ENCODE assay signal across 9 cellular contexts in genomic region chr3:18559323-18559972, GRCh38.
DNase-seq lines count a peak whose midpoint lies in the region; ATAC-seq, FAIRE-seq and TF ChIP-seq lines count a peak whose summit lies in the region.
"Had no signal": no experiment of that assay in that cellular context is flagged by ENCODE, and none has a peak within 500 bp of the region (broad histone marks: within the 10 kb centered on the region; RNA-seq: fewer than 3 reads in every experiment).

No MANE protein-coding gene starts in this region.

- FAIRE-seq in K562 (lab: Jason Lieb, UNC) = no peak

- no peaks in the 10 kb centered on the region for H3K4me1 ChIP-seq in K562 (replicated peaks in 1 of 2; ENCODE audit: control insufficient read depth in 2 of 2, insufficient read depth in 2 of 2, low read length in 2 of 2)

- TF ChIP-seq POLR2A in K562 (conservative IDR thresholded peaks at IDR 0.05) = no peak

- no peak overlapping the region for H3K4me3 ChIP-seq in K562
- H3K4me3 ChIP-seq: SK-N-MC had no signal

- H3K9me3 ChIP-seq in K562 (replicated peaks; ENCODE audit: control insufficient read depth, insufficient read depth, low read depth, low read length) = no peaks in the 10 kb centered on the region; the same call in 1 of the 2 replicates

- DNase-seq in DMS53 (lab: John Stamatoyannopoulos, UW) = peak; percentile 69
- peak in 3 of 4 experiments; percentile 9 to 12 (median 9) for DNase-seq in K562 (ENCODE audit: extremely low read depth in 1 of 4, low spot score in 3 of 4)
- peak; percentile 55 for DNase-seq in kidney glomerular epithelial cell (lab: John Stamatoyannopoulos, UW)
- DNase-seq in stimulated activated CD8-positive, alpha-beta memory T cell treated with anti-CD3 and anti-CD28 coated beads, Interleukin-7, amount 100 ng/mL, for 48 hours (ENCODE audit: extremely low read depth in 1 of 2, low read depth in 1 of 2) = peak; percentile 14 to 28

- peak; percentile 20 to 46; a peak in 1 of 4 replicates for TF ChIP-seq RAD21 in K562 (CRISPR knock-in tag; conservative IDR thresholded peaks at IDR 0.05 in 1 of 2, IDR thresholded peaks at IDR 0.05 in 1 of 2)

- H3K9me1 ChIP-seq in K562 (ENCODE audit: control insufficient read depth, insufficient read depth, low read length) = no peaks in the 10 kb centered on the region

- in situ Hi-C loops in K562 (cut with MboI) = no loop called here

- no peaks in the 10 kb centered on the region for H4K20me1 ChIP-seq in K562 (replicated peaks; ENCODE audit: control insufficient read depth, insufficient read depth, low read length)

- ATAC-seq in GM21529 (IDR thresholded peaks at IDR 0.05; ENCODE audit: unreplicated experiment) (peak; percentile 55), SK-N-SH treated with all-trans-retinoic acid at 6 μM for 48 hours (peak; percentile 74), K562 (no peak), HG03025 (IDR thresholded peaks at IDR 0.05; ENCODE audit: low FRiP score, unreplicated experiment) (no peak)

- no peaks in the 10 kb centered on the region for H3K79me2 ChIP-seq in K562 (ENCODE audit: control insufficient read depth, insufficient read depth, low read length)

- 2% methylated on average over 6 of the region's 6 CpGs for WGBS in K562 (ENCODE audit: insufficient coverage, low coverage, missing lambda C conversion rate)

- no peak for TF ChIP-seq EP300 in K562 (IDR thresholded peaks at IDR 0.05; ENCODE audit: low read length)

- TF ChIP-seq CTCF in LNCAP (IDR thresholded peaks at IDR 0.05) (peak; percentile 81), K562 (IDR thresholded peaks at IDR 0.05 in 2 of 3, conservative IDR thresholded peaks at IDR 0.05 in 1 of 3; ENCODE audit: insufficient read depth in 2 of 3, low read depth in 1 of 3, low read length in 3 of 3) (peak in 2 of 3 experiments; percentile 34 to 39; a peak in 2 of 6 replicates)

- no peak overlapping the region for H3K9ac ChIP-seq in K562 (ENCODE audit: insufficient read depth in 1 of 2, low read depth in 2 of 2, low read length in 2 of 2)

- no peaks in the 10 kb centered on the region for H3K36me3 ChIP-seq in K562 (ENCODE audit: control insufficient read depth, insufficient read depth, low read length)

- no peak overlapping the region for H2AFZ ChIP-seq in K562 (ENCODE audit: low read depth, low read length)

- CTCF ChIA-PET in K562 (lab: Yijun Ruan, JAX; ENCODE audit: low intra/inter-chr PET ratio) = interaction anchor here (0.6 kb wide), 1 partner anchor 1307 kb away, joined by 3 read pairs; no protein-coding TSS in a partner anchor

- no peak overlapping the region for H3K27ac ChIP-seq in K562 (ENCODE audit: extremely low read depth, low read depth, low read length)
- H3K27ac ChIP-seq: SK-N-MC had no signal

- no peak overlapping the region for H3K4me2 ChIP-seq in K562 (ENCODE audit: insufficient read depth, low read length)

- POLR2A ChIA-PET in K562 (lab: Yijun Ruan, JAX) = no interaction called here

- intact Hi-C loops in K562 (cut with micrococcal nuclease) = no loop called here

- H3K27me3 ChIP-seq in K562 (ENCODE audit: control insufficient read depth in 2 of 2, insufficient read depth in 2 of 2, low read length in 2 of 2) = no peaks in the 10 kb centered on the region

- BruUV-seq in K562 (replicated peaks; lab: Mats Ljungman, UMichigan) = no TSS peak

TF ChIP-seq in SK-N-SH treated with all-trans-retinoic acid at 6 μM for 48 hours, 23 proteins besides CTCF, POLR2A, EP300 and RAD21 (continues in another document):
- TF ChIP-seq ZNF8 (CRISPR knock-in tag; IDR thresholded peaks at IDR 0.05) (no peak), ARNTL (CRISPR knock-in tag; IDR thresholded peaks at IDR 0.05; ENCODE audit: borderline replicate concordance, low read depth) (no peak), ZC3H10 (CRISPR knock-in tag; IDR thresholded peaks at IDR 0.05) (no peak), CREB5 (CRISPR knock-in tag; IDR thresholded peaks at IDR 0.05; ENCODE audit: low read depth) (no peak), PATZ1 (CRISPR knock-in tag; IDR thresholded peaks at IDR 0.05; ENCODE audit: borderline replicate concordance) (no peak)

TF ChIP-seq in K562, 482 proteins besides CTCF, POLR2A, EP300 and RAD21:
- TF ChIP-seq GATAD2A (IDR thresholded peaks at IDR 0.05) (no peak), GTF2E2 (tag; IDR thresholded peaks at IDR 0.05) (no peak), MAFK (IDR thresholded peaks at IDR 0.05; ENCODE audit: low read length) (no peak)
- TF ChIP-seq, protein P1, sequence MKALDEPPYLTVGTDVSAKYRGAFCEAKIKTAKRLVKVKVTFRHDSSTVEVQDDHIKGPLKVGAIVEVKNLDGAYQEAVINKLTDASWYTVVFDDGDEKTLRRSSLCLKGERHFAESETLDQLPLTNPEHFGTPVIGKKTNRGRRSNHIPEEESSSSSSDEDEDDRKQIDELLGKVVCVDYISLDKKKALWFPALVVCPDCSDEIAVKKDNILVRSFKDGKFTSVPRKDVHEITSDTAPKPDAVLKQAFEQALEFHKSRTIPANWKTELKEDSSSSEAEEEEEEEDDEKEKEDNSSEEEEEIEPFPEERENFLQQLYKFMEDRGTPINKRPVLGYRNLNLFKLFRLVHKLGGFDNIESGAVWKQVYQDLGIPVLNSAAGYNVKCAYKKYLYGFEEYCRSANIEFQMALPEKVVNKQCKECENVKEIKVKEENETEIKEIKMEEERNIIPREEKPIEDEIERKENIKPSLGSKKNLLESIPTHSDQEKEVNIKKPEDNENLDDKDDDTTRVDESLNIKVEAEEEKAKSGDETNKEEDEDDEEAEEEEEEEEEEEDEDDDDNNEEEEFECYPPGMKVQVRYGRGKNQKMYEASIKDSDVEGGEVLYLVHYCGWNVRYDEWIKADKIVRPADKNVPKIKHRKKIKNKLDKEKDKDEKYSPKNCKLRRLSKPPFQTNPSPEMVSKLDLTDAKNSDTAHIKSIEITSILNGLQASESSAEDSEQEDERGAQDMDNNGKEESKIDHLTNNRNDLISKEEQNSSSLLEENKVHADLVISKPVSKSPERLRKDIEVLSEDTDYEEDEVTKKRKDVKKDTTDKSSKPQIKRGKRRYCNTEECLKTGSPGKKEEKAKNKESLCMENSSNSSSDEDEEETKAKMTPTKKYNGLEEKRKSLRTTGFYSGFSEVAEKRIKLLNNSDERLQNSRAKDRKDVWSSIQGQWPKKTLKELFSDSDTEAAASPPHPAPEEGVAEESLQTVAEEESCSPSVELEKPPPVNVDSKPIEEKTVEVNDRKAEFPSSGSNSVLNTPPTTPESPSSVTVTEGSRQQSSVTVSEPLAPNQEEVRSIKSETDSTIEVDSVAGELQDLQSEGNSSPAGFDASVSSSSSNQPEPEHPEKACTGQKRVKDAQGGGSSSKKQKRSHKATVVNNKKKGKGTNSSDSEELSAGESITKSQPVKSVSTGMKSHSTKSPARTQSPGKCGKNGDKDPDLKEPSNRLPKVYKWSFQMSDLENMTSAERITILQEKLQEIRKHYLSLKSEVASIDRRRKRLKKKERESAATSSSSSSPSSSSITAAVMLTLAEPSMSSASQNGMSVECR (CRISPR knock-in tag; IDR thresholded peaks at IDR 0.05) = no peak

Comparison
In these comparisons a context has a peak if more than half of its experiments do, and no peak if none do; other contexts are left out.
1. DNase-seq: peak in every context shown above with its lines; median percentile 69 in DMS53; 55 in kidney glomerular epithelial cell; 21 in stimulated activated CD8-positive, alpha-beta memory T cell treated with anti-CD3 and anti-CD28 coated beads, Interleukin-7, amount 100 ng/mL, for 48 hours; 9 in K562.
2. ATAC-seq: peak in GM21529 (single experiment) and SK-N-SH treated with all-trans-retinoic acid at 6 μM for 48 hours (single experiment); none in K562 (single experiment) and HG03025 (single experiment).